27 cellular contexts compared by ENCODE assay signal in genomic region chr5:933251-933861, GRCh38. TPM values are rescaled to one million over a fixed set of nuclear protein-coding genes. Genes with fewer than 3 reads are reported as not detected.
A peak's percentile ranks its signal among the peaks of the same experiment; 100 is the strongest.
DNase-seq lines count a peak whose midpoint lies in the region; ATAC-seq lines count a peak whose summit lies in the region.
"Had no signal": no experiment of that assay in that cellular context is flagged by ENCODE, and none has a peak within 500 bp of the region (broad histone marks: within the 10 kb centered on the region; RNA-seq: fewer than 3 reads in every experiment).

No MANE protein-coding gene starts in this region.

- CTCF ChIA-PET in activated CD8-positive, alpha-beta memory T cell treated with anti-CD3 and anti-CD28 coated beads, Interleukin-2, amount 10 ng/mL, durations not matched to agents 7 days and 5 days (lab: Charles Lee) = interaction anchor here (1.5 to 2.4 kb wide), 4 partner anchors 24 to 240 kb away, joined by 3 to 14 read pairs (median 8); no protein-coding TSS in a partner anchor

- H3K27me3 Mint-ChIP-seq in activated CD8-positive, alpha-beta memory T cell treated with anti-CD3 and anti-CD28 coated beads, Interleukin-2, amount 10 ng/mL, durations not matched to agents 7 days and 5 days = peaks cover 2% of the 10 kb centered on the region
- H3K27me3 Mint-ChIP-seq in activated T-helper 2 cell treated with anti-CD3 and anti-CD28 coated beads, Interferon-gamma antibody, Interleukin-2, Interleukin-4, amounts not matched to agents 10 μg/mL and 5 μg/mL and 100 μg/mL, durations not matched to agents 14 hours and 24 hours and 36 hours (ENCODE audit: low read depth) = no peaks in the 10 kb centered on the region
- H3K27me3 Mint-ChIP-seq in stimulated activated naive CD8-positive, alpha-beta T cell treated with anti-CD3 and anti-CD28 coated beads, Interleukin-15, Interleukin-2, amounts not matched to agents 100 ng/mL and 50 ng/mL, for 24 hours = peaks cover 13% of the 10 kb centered on the region

- peaks cover 2% of the 10 kb centered on the region for H3K9me3 ChIP-seq in right cardiac atrium (ENCODE audit: control insufficient read depth, low read length)
- H3K9me3 ChIP-seq: psoas muscle, suprapubic skin, uterus had no signal

- peaks cover 19% of the 10 kb centered on the region for H3K4me1 Mint-ChIP-seq in activated CD8-positive, alpha-beta memory T cell treated with anti-CD3 and anti-CD28 coated beads, Interleukin-2, amount 10 ng/mL, durations not matched to agents 7 days and 5 days
- peaks cover 22% of the 10 kb centered on the region for H3K4me1 Mint-ChIP-seq in activated T-helper 2 cell treated with anti-CD3 and anti-CD28 coated beads, Interferon-gamma antibody, Interleukin-2, Interleukin-4, amounts not matched to agents 10 μg/mL and 5 μg/mL and 100 μg/mL, durations not matched to agents 14 hours and 24 hours and 36 hours (ENCODE audit: low read depth)
- peaks cover 25% of the 10 kb centered on the region for H3K4me1 Mint-ChIP-seq in stimulated activated naive CD8-positive, alpha-beta T cell treated with anti-CD3 and anti-CD28 coated beads, Interleukin-15, Interleukin-2, amounts not matched to agents 100 ng/mL and 50 ng/mL, for 24 hours (ENCODE audit: low read depth)
- H3K4me1 Mint-ChIP-seq: H9 had no signal

- intact Hi-C loops in activated T-helper 2 cell treated with anti-CD3 and anti-CD28 coated beads, Interferon-gamma antibody, Interleukin-2, Interleukin-4, amounts not matched to agents 10 μg/mL and 5 μg/mL and 100 μg/mL, durations not matched to agents 14 hours and 24 hours and 36 hours (cut with micrococcal nuclease) = no loop called here
- intact Hi-C loops in right cardiac atrium (cut with DNase I) = no loop called here

- no peak overlapping the region for H3K4me3 ChIP-seq in right cardiac atrium (ENCODE audit: low read length)
- H3K4me3 ChIP-seq: psoas muscle, SK-N-MC, suprapubic skin, uterus had no signal

- no peak for ATAC-seq in activated CD8-positive, alpha-beta memory T cell treated with anti-CD3 and anti-CD28 coated beads, Interleukin-2, amount 10 ng/mL, durations not matched to agents 7 days and 5 days
- ATAC-seq in right cardiac atrium = peak; percentile 39 to 47
- ATAC-seq: naive thymus-derived CD8-positive, alpha-beta T cell had no signal

- H3K27ac ChIP-seq in right cardiac atrium (ENCODE audit: low read length) = peak overlapping the region; percentile 59
- H3K27ac ChIP-seq: epithelial cell of prostate, psoas muscle, SK-N-MC had no signal

- H3K9me3 Mint-ChIP-seq in activated CD8-positive, alpha-beta memory T cell treated with anti-CD3 and anti-CD28 coated beads, Interleukin-2, amount 10 ng/mL, durations not matched to agents 7 days and 5 days (ENCODE audit: low read depth) = no peaks in the 10 kb centered on the region
- H3K9me3 Mint-ChIP-seq in activated T-helper 2 cell treated with anti-CD3 and anti-CD28 coated beads, Interferon-gamma antibody, Interleukin-2, Interleukin-4, amounts not matched to agents 10 μg/mL and 5 μg/mL and 100 μg/mL, durations not matched to agents 14 hours and 24 hours and 36 hours = no peaks in the 10 kb centered on the region
- H3K9me3 Mint-ChIP-seq in stimulated activated naive CD8-positive, alpha-beta T cell treated with anti-CD3 and anti-CD28 coated beads, Interleukin-15, Interleukin-2, amounts not matched to agents 100 ng/mL and 50 ng/mL, for 24 hours = no peaks in the 10 kb centered on the region
- H3K9me3 Mint-ChIP-seq: naive thymus-derived CD8-positive, alpha-beta T cell had no signal

- no peaks in the 10 kb centered on the region for H3K36me3 Mint-ChIP-seq in activated CD8-positive, alpha-beta memory T cell treated with anti-CD3 and anti-CD28 coated beads, Interleukin-2, amount 10 ng/mL, durations not matched to agents 7 days and 5 days
- no peaks in the 10 kb centered on the region for H3K36me3 Mint-ChIP-seq in activated T-helper 2 cell treated with anti-CD3 and anti-CD28 coated beads, Interferon-gamma antibody, Interleukin-2, Interleukin-4, amounts not matched to agents 10 μg/mL and 5 μg/mL and 100 μg/mL, durations not matched to agents 14 hours and 24 hours and 36 hours (ENCODE audit: low read depth)
- H3K36me3 Mint-ChIP-seq in stimulated activated naive CD8-positive, alpha-beta T cell treated with anti-CD3 and anti-CD28 coated beads, Interleukin-15, Interleukin-2, amounts not matched to agents 100 ng/mL and 50 ng/mL, for 24 hours (ENCODE audit: low read depth) = no peaks in the 10 kb centered on the region
- H3K36me3 Mint-ChIP-seq: naive thymus-derived CD8-positive, alpha-beta T cell had no signal

- no peak overlapping the region for H3K4me3 Mint-ChIP-seq in activated CD8-positive, alpha-beta memory T cell treated with anti-CD3 and anti-CD28 coated beads, Interleukin-2, amount 10 ng/mL, durations not matched to agents 7 days and 5 days
- no peak overlapping the region for H3K4me3 Mint-ChIP-seq in activated T-helper 2 cell treated with anti-CD3 and anti-CD28 coated beads, Interferon-gamma antibody, Interleukin-2, Interleukin-4, amounts not matched to agents 10 μg/mL and 5 μg/mL and 100 μg/mL, durations not matched to agents 14 hours and 24 hours and 36 hours (ENCODE audit: low read depth)
- H3K4me3 Mint-ChIP-seq in stimulated activated naive CD8-positive, alpha-beta T cell treated with anti-CD3 and anti-CD28 coated beads, Interleukin-15, Interleukin-2, amounts not matched to agents 100 ng/mL and 50 ng/mL, for 24 hours = peak overlapping the region; percentile 41
- H3K4me3 Mint-ChIP-seq: H9; naive thymus-derived CD8-positive, alpha-beta T cell had no signal

- H3K27me3 ChIP-seq in right cardiac atrium (ENCODE audit: control insufficient read depth, insufficient read depth) = no peaks in the 10 kb centered on the region
- H3K27me3 ChIP-seq: uterus had no signal

- H3K4me1 ChIP-seq in right cardiac atrium (ENCODE audit: control insufficient read depth, insufficient read depth, low read length) = peaks cover 2% of the 10 kb centered on the region
- H3K4me1 ChIP-seq: psoas muscle, uterus had no signal

- H3K27ac Mint-ChIP-seq in activated CD8-positive, alpha-beta memory T cell treated with anti-CD3 and anti-CD28 coated beads, Interleukin-2, amount 10 ng/mL, durations not matched to agents 7 days and 5 days = no peak overlapping the region
- H3K27ac Mint-ChIP-seq in activated T-helper 2 cell treated with anti-CD3 and anti-CD28 coated beads, Interferon-gamma antibody, Interleukin-2, Interleukin-4, amounts not matched to agents 10 μg/mL and 5 μg/mL and 100 μg/mL, durations not matched to agents 14 hours and 24 hours and 36 hours = peak overlapping the region; percentile 44
- H3K27ac Mint-ChIP-seq in stimulated activated naive CD8-positive, alpha-beta T cell treated with anti-CD3 and anti-CD28 coated beads, Interleukin-15, Interleukin-2, amounts not matched to agents 100 ng/mL and 50 ng/mL, for 24 hours = peak overlapping the region; percentile 82
- H3K27ac Mint-ChIP-seq: H9; naive thymus-derived CD8-positive, alpha-beta T cell had no signal

- peak; percentile 21 for DNase-seq in activated CD8-positive, alpha-beta memory T cell treated with anti-CD3 and anti-CD28 coated beads, Interleukin-2, amount 10 ng/mL, durations not matched to agents 7 days and 5 days
- DNase-seq in activated CD8-positive, alpha-beta memory T cell treated with anti-CD3 and anti-CD28 coated beads, Interleukin-2, amount 50 U/mL, for 4 hours = no peak
- DNase-seq in activated T-helper 2 cell treated with anti-CD3 and anti-CD28 coated beads, Interferon-gamma antibody, Interleukin-2, Interleukin-4, amounts not matched to agents 10 μg/mL and 5 μg/mL and 100 μg/mL, durations not matched to agents 14 hours and 24 hours and 36 hours (ENCODE audit: low spot score) = no peak
- DNase-seq in right cardiac atrium (no peak), T-helper 1 cell (no peak), NCI-H2196 treated with DMSO at 0.1 percent for 48 hours (lab: John Stamatoyannopoulos, UW; ENCODE audit: unreplicated experiment) (no peak)
- no peak for DNase-seq in activated effector memory CD4-positive, alpha-beta T cell treated with Interleukin-2 at 50 U/mL for 16 hours
- DNase-seq: activated naive CD4-positive, alpha-beta T cell treated with anti-CD3 and anti-CD28 coated beads, Interleukin-2, amount 50 U/mL, for 16 hours; anterior cingulate cortex; DMS79; effector CD8-positive, alpha-beta T cell; H9; NCI-H1048; NCI-H1694 treated with DMSO at 0.1 percent for 48 hours; NCI-H446 treated with DMSO at 0.1 percent for 48 hours; NCI-H82; occipital lobe; stimulated activated CD4-positive, alpha-beta T cell treated with anti-CD3 and anti-CD28 coated beads, Interleukin-15, amount 100 ng/mL, for 24 hours; stimulated activated CD4-positive, alpha-beta T cell treated with anti-CD3 and anti-CD28 coated beads, Interleukin-4, amount 100 ng/mL, for 4 hours; T-helper 2 cell had no signal

- 66% methylated on average over 3 of the region's 3 CpGs for WGBS in right cardiac atrium

RNA-seq across cellular contexts. Expression of gene TRIP13, which starts 40.7 kb away (rescaled TPM):
- total RNA-seq in activated CD8-positive, alpha-beta memory T cell treated with anti-CD3 and anti-CD28 coated beads, Interleukin-2, amount 10 ng/mL, durations not matched to agents 7 days and 5 days = 10 to 100 TPM; 33.0 to 38.8 TPM
- 36.6 and 37.6 TPM in 2 replicates for total RNA-seq in activated T-helper 2 cell treated with anti-CD3 and anti-CD28 coated beads, Interferon-gamma antibody, Interleukin-2, Interleukin-4, amounts not matched to agents 10 μg/mL and 5 μg/mL and 100 μg/mL, durations not matched to agents 14 hours and 24 hours and 36 hours
- under 1 TPM; 0.25 to 0.94 (median 0.58) TPM for total RNA-seq in right cardiac atrium
- polyA plus RNA-seq in right cardiac atrium = 0.27 TPM

RNA-seq across cellular contexts. Expression of gene BRD9, which starts 40.8 kb away (rescaled TPM):
- total RNA-seq in activated CD8-positive, alpha-beta memory T cell treated with anti-CD3 and anti-CD28 coated beads, Interleukin-2, amount 10 ng/mL, durations not matched to agents 7 days and 5 days = 10 to 100 TPM; 58.6 to 64.7 TPM
- total RNA-seq in activated T-helper 2 cell treated with anti-CD3 and anti-CD28 coated beads, Interferon-gamma antibody, Interleukin-2, Interleukin-4, amounts not matched to agents 10 μg/mL and 5 μg/mL and 100 μg/mL, durations not matched to agents 14 hours and 24 hours and 36 hours = 72.9 and 73.2 TPM in 2 replicates
- total RNA-seq in right cardiac atrium = 10 to 100 TPM; 25.1 to 41.3 (median 34.0) TPM
- 17.1 TPM for polyA plus RNA-seq in right cardiac atrium

Comparison
In these comparisons a context has a peak if more than half of its experiments do, and no peak if none do; other contexts are left out.
1. RNA of gene TRIP13, which starts 40.7 kb away (total RNA-seq): 33.0 to 38.8 TPM in activated CD8-positive, alpha-beta memory T cell treated with anti-CD3 and anti-CD28 coated beads, Interleukin-2, amount 10 ng/mL, durations not matched to agents 7 days and 5 days and 36.6 to 37.6 TPM in activated T-helper 2 cell treated with anti-CD3 and anti-CD28 coated beads, Interferon-gamma antibody, Interleukin-2, Interleukin-4, amounts not matched to agents 10 μg/mL and 5 μg/mL and 100 μg/mL, durations not matched to agents 14 hours and 24 hours and 36 hours; 0.25 to 0.94 TPM in right cardiac atrium; every median in the first group is over 10 times any median in the second.